Comparison of ENCODE assay signal across 33 cellular contexts in genomic region chr4:172727631-172728030, GRCh38.
"Had no signal": no experiment of that assay in that cellular context is flagged by ENCODE, and none has a peak within 500 bp of the region (broad histone marks: within the 10 kb centered on the region; RNA-seq: fewer than 3 reads in every experiment).

No MANE protein-coding gene starts in this region.

- H3K4me3 Mint-ChIP-seq: activated B cell treated with CpG ODN at 0.5 μM for 24 hours; activated CD4-positive, alpha-beta memory T cell treated with anti-CD3 and anti-CD28 coated beads for 36 hours; activated CD4-positive, alpha-beta T cell treated with anti-CD3 and anti-CD28 coated beads, Interleukin-2, amount 10 ng/mL, durations not matched to agents 24 days and 14 days; activated CD8-positive, alpha-beta memory T cell treated with anti-CD3 and anti-CD28 coated beads, Interleukin-2, amount 10 ng/mL, durations not matched to agents 7 days and 5 days; activated CD8-positive, alpha-beta T cell treated with anti-CD3 and anti-CD28 coated beads, Interleukin-2, amount 10 ng/mL, durations not matched to agents 7 days and 5 days; activated naive CD4-positive, alpha-beta T cell treated with anti-CD3 and anti-CD28 coated beads, Interleukin-2, amount 10 ng/mL, durations not matched to agents 7 days and 5 days; activated naive CD8-positive, alpha-beta T cell treated with anti-CD3 and anti-CD28 coated beads, Interleukin-2, amount 10 ng/mL, durations not matched to agents 7 days and 5 days; activated T-helper 1 cell treated with anti-CD3 and anti-CD28 coated beads, Interleukin-12 subunit alpha, Interleukin-12 subunit beta, Interleukin-2, Interleukin-4 antibody, amounts not matched to agents 30 ng/mL and 10 ng/mL and 1 ng/mL, durations not matched to agents 14 hours and 24 hours and 36 hours; brain; central memory CD8-positive, alpha-beta T cell; dendritic cell treated with granulocyte-macrophage colony-stimulating factor and Interleukin-4, amounts not matched to agents 40 ng/mL and 50 ng/mL, for 4 days; endodermal cell had no signal

- H3K9me3 Mint-ChIP-seq: activated CD4-positive, alpha-beta T cell treated with anti-CD3 and anti-CD28 coated beads, Interleukin-2, amount 10 ng/mL, durations not matched to agents 24 days and 14 days; activated naive CD8-positive, alpha-beta T cell treated with anti-CD3 and anti-CD28 coated beads, Interleukin-2, amount 10 ng/mL, durations not matched to agents 7 days and 5 days had no signal

- H3K4me1 Mint-ChIP-seq: activated B cell treated with CpG ODN at 0.5 μM for 24 hours; activated CD4-positive, alpha-beta T cell treated with anti-CD3 and anti-CD28 coated beads, Interleukin-2, amount 10 ng/mL, durations not matched to agents 24 days and 14 days; activated CD8-positive, alpha-beta memory T cell treated with anti-CD3 and anti-CD28 coated beads, Interleukin-2, amount 10 ng/mL, durations not matched to agents 7 days and 5 days; activated naive CD4-positive, alpha-beta T cell treated with anti-CD3 and anti-CD28 coated beads, Interleukin-2, amount 10 ng/mL, durations not matched to agents 7 days and 5 days; activated naive CD8-positive, alpha-beta T cell treated with anti-CD3 and anti-CD28 coated beads, Interleukin-2, amount 10 ng/mL, durations not matched to agents 7 days and 5 days; brain; central memory CD8-positive, alpha-beta T cell had no signal

- H3K27ac Mint-ChIP-seq: activated B cell treated with CpG ODN at 0.5 μM for 24 hours; activated CD4-positive, alpha-beta memory T cell treated with anti-CD3 and anti-CD28 coated beads for 36 hours; activated CD4-positive, alpha-beta T cell treated with anti-CD3 and anti-CD28 coated beads, Interleukin-2, amount 10 ng/mL, durations not matched to agents 24 days and 14 days; activated CD8-positive, alpha-beta memory T cell treated with anti-CD3 and anti-CD28 coated beads, Interleukin-2, amount 10 ng/mL, durations not matched to agents 7 days and 5 days; activated CD8-positive, alpha-beta T cell treated with anti-CD3 and anti-CD28 coated beads, Interleukin-2, amount 10 ng/mL, durations not matched to agents 7 days and 5 days; activated naive CD4-positive, alpha-beta T cell treated with anti-CD3 and anti-CD28 coated beads, Interleukin-2, amount 10 ng/mL, durations not matched to agents 7 days and 5 days; activated naive CD4-positive, alpha-beta T cell treated with anti-CD3 and anti-CD28 coated beads, Interleukin-2, amount 50 U/mL, for 72 hours; activated naive CD8-positive, alpha-beta T cell treated with anti-CD3 and anti-CD28 coated beads, Interleukin-2, amount 10 ng/mL, durations not matched to agents 7 days and 5 days; activated T-helper 1 cell treated with anti-CD3 and anti-CD28 coated beads, Interleukin-12 subunit alpha, Interleukin-12 subunit beta, Interleukin-2, Interleukin-4 antibody, amounts not matched to agents 30 ng/mL and 10 ng/mL and 1 ng/mL, durations not matched to agents 14 hours and 24 hours and 36 hours; activated T-helper 2 cell treated with anti-CD3 and anti-CD28 coated beads, Interferon-gamma antibody, Interleukin-2, Interleukin-4, amounts not matched to agents 10 μg/mL and 5 μg/mL and 100 μg/mL, durations not matched to agents 14 hours and 24 hours and 36 hours; brain; dendritic cell treated with granulocyte-macrophage colony-stimulating factor and Interleukin-4, amounts not matched to agents 40 ng/mL and 50 ng/mL, for 4 days; endodermal cell had no signal

- H3K4me1 ChIP-seq: ascending aorta, breast epithelium, gastrocnemius medialis, heart left ventricle had no signal

- H3K27me3 ChIP-seq: ascending aorta, breast epithelium, cardiac muscle cell, dorsolateral prefrontal cortex, gastrocnemius medialis, heart left ventricle had no signal

- H3K27me3 Mint-ChIP-seq: activated B cell treated with CpG ODN at 0.5 μM for 24 hours; activated CD4-positive, alpha-beta memory T cell treated with anti-CD3 and anti-CD28 coated beads for 36 hours; activated CD4-positive, alpha-beta T cell treated with anti-CD3 and anti-CD28 coated beads, Interleukin-2, amount 10 ng/mL, durations not matched to agents 24 days and 14 days; activated CD8-positive, alpha-beta memory T cell treated with anti-CD3 and anti-CD28 coated beads, Interleukin-2, amount 10 ng/mL, durations not matched to agents 7 days and 5 days; activated naive CD4-positive, alpha-beta T cell treated with anti-CD3 and anti-CD28 coated beads, Interleukin-2, amount 10 ng/mL, durations not matched to agents 7 days and 5 days; activated naive CD8-positive, alpha-beta T cell treated with anti-CD3 and anti-CD28 coated beads, Interleukin-2, amount 10 ng/mL, durations not matched to agents 7 days and 5 days; brain; central memory CD8-positive, alpha-beta T cell; dendritic cell treated with granulocyte-macrophage colony-stimulating factor and Interleukin-4, amounts not matched to agents 40 ng/mL and 50 ng/mL, for 4 days had no signal

- H3K36me3 Mint-ChIP-seq: activated CD4-positive, alpha-beta memory T cell treated with anti-CD3 and anti-CD28 coated beads for 36 hours; activated CD8-positive, alpha-beta memory T cell treated with anti-CD3 and anti-CD28 coated beads, Interleukin-2, amount 10 ng/mL, durations not matched to agents 7 days and 5 days; activated naive CD4-positive, alpha-beta T cell treated with anti-CD3 and anti-CD28 coated beads, Interleukin-2, amount 10 ng/mL, durations not matched to agents 7 days and 5 days; activated naive CD4-positive, alpha-beta T cell treated with anti-CD3 and anti-CD28 coated beads, Interleukin-2, amount 50 U/mL, for 72 hours; activated naive CD8-positive, alpha-beta T cell treated with anti-CD3 and anti-CD28 coated beads, Interleukin-2, amount 10 ng/mL, durations not matched to agents 7 days and 5 days; brain had no signal

- H3K27ac ChIP-seq: ascending aorta, breast epithelium, cardiac muscle cell, coronary artery, dorsolateral prefrontal cortex, gastrocnemius medialis, heart left ventricle, VCaP had no signal

- ATAC-seq: activated CD4-positive, CD25-positive, alpha-beta regulatory T cell treated with anti-CD3 and anti-CD28 coated beads, Interleukin-2, amount 50 U/mL, for 24 hours; activated CD8-positive, alpha-beta memory T cell treated with anti-CD3 and anti-CD28 coated beads, Interleukin-2, amount 10 ng/mL, durations not matched to agents 7 days and 5 days; activated CD8-positive, alpha-beta T cell treated with anti-CD3 and anti-CD28 coated beads, Interleukin-2, amount 10 ng/mL, durations not matched to agents 7 days and 5 days; activated naive CD4-positive, alpha-beta T cell treated with anti-CD3 and anti-CD28 coated beads, Interleukin-2, amount 50 U/mL, for 72 hours; esophagus mucosa; gastrocnemius medialis; heart left ventricle had no signal

- DNase-seq: activated B cell treated with CpG ODN at 0.5 μM for 24 hours; activated CD4-positive, alpha-beta memory T cell treated with anti-CD3 and anti-CD28 coated beads for 36 hours; activated CD4-positive, alpha-beta T cell treated with anti-CD3 and anti-CD28 coated beads, Interleukin-2, amount 10 ng/mL, durations not matched to agents 24 days and 14 days; activated CD8-positive, alpha-beta memory T cell treated with anti-CD3 and anti-CD28 coated beads, Interleukin-2, amount 10 ng/mL, durations not matched to agents 7 days and 5 days; activated CD8-positive, alpha-beta memory T cell treated with anti-CD3 and anti-CD28 coated beads, Interleukin-2, amount 50 U/mL, for 4 hours; activated CD8-positive, alpha-beta T cell treated with anti-CD3 and anti-CD28 coated beads, Interleukin-2, amount 10 ng/mL, durations not matched to agents 7 days and 5 days; activated effector memory CD4-positive, alpha-beta T cell treated with anti-CD3 and anti-CD28 coated beads, Interleukin-2, amount 50 U/mL, for 16 hours; activated naive CD4-positive, alpha-beta T cell; activated naive CD4-positive, alpha-beta T cell treated with anti-CD3 and anti-CD28 coated beads, Interleukin-2, amount 10 ng/mL, durations not matched to agents 7 days and 5 days; activated naive CD8-positive, alpha-beta T cell treated with anti-CD3 and anti-CD28 coated beads, Interleukin-2, amount 10 ng/mL, durations not matched to agents 7 days and 5 days; activated T-cell treated with anti-CD3 and anti-CD28 coated beads, Interleukin-2, amount 50 U/mL, for 1 hour; activated T-cell treated with anti-CD3 and anti-CD28 coated beads, Interleukin-2, amount 50 U/mL, for 48 hours; dorsolateral prefrontal cortex; effector memory CD4-positive, alpha-beta T cell; endodermal cell; foreskin fibroblast; gastrocnemius medialis; glutamatergic neuron; heart left ventricle; T-helper 2 cell had no signal

- H3K36me3 ChIP-seq: ascending aorta, breast epithelium, cardiac muscle cell, gastrocnemius medialis, heart left ventricle had no signal

- H3K9me3 ChIP-seq: ascending aorta had no signal

- H3K4me3 ChIP-seq: ascending aorta, breast epithelium, cardiac muscle cell, coronary artery, dorsolateral prefrontal cortex, gastrocnemius medialis, heart left ventricle had no signal
